32 cellular contexts compared by ENCODE assay signal in the genomic region with DNA sequence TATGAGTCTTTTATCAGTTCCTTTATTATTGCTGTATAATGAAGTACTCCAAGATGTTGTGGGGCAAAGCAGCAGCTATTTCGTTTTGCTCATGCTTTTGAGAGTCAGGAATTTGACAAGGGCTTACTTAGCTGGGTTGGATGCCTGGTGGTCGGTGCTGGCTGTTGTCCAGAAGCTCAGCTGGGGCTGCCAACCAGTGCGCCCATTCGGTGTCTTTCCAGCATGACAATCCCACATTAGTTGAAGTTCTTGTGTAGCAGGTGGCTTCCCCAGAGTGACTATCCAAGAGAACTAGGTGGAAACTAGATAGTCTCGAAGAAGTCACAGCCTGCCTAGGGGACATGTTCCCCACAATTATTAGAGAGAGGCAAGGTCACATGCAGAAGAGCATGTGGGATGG. TPM values are rescaled to one million over a fixed set of nuclear protein-coding genes. Genes with fewer than 3 reads are reported as not detected.
"Had no signal": no experiment of that assay in that cellular context is flagged by ENCODE, and none has a peak within 500 bp of the region (broad histone marks: within the 10 kb centered on the region; RNA-seq: fewer than 3 reads in every experiment).

No MANE protein-coding gene starts in this region.

- H3K36me3 ChIP-seq: ascending aorta, breast epithelium, cardiac muscle cell, esophagus squamous epithelium, gastroesophageal sphincter had no signal

- H3K9me3 Mint-ChIP-seq: activated CD4-positive, alpha-beta memory T cell treated with anti-CD3 and anti-CD28 coated beads for 36 hours; activated CD4-positive, alpha-beta T cell treated with anti-CD3 and anti-CD28 coated beads, Interleukin-2, amount 10 ng/mL, durations not matched to agents 24 days and 14 days; activated T-helper 1 cell treated with anti-CD3 and anti-CD28 coated beads, Interleukin-12 subunit alpha, Interleukin-12 subunit beta, Interleukin-2, Interleukin-4 antibody, amounts not matched to agents 30 ng/mL and 10 ng/mL and 1 ng/mL, durations not matched to agents 14 hours and 24 hours and 36 hours; activated T-helper 2 cell treated with anti-CD3 and anti-CD28 coated beads, Interferon-gamma antibody, Interleukin-2, Interleukin-4, amounts not matched to agents 10 μg/mL and 5 μg/mL and 100 μg/mL, durations not matched to agents 14 hours and 24 hours and 36 hours; central memory CD8-positive, alpha-beta T cell; dendritic cell treated with granulocyte-macrophage colony-stimulating factor and Interleukin-4, amounts not matched to agents 40 ng/mL and 50 ng/mL, for 4 days; endodermal cell had no signal

- H3K9me3 ChIP-seq: ascending aorta, breast epithelium, esophagus squamous epithelium, gastroesophageal sphincter had no signal

- H3K4me3 Mint-ChIP-seq: activated CD4-positive, alpha-beta memory T cell treated with anti-CD3 and anti-CD28 coated beads for 36 hours; activated CD4-positive, alpha-beta T cell treated with anti-CD3 and anti-CD28 coated beads for 36 hours; activated CD4-positive, alpha-beta T cell treated with anti-CD3 and anti-CD28 coated beads, Interleukin-2, amount 10 ng/mL, durations not matched to agents 24 days and 14 days; activated CD8-positive, alpha-beta memory T cell treated with anti-CD3 and anti-CD28 coated beads, Interleukin-2, amount 10 ng/mL, durations not matched to agents 7 days and 5 days; activated CD8-positive, alpha-beta T cell treated with anti-CD3 and anti-CD28 coated beads, Interleukin-2, amount 10 ng/mL, durations not matched to agents 7 days and 5 days; activated naive CD8-positive, alpha-beta T cell; activated T-helper 1 cell treated with anti-CD3 and anti-CD28 coated beads, Interleukin-12 subunit alpha, Interleukin-12 subunit beta, Interleukin-2, Interleukin-4 antibody, amounts not matched to agents 30 ng/mL and 10 ng/mL and 1 ng/mL, durations not matched to agents 14 hours and 24 hours and 36 hours; brain; central memory CD8-positive, alpha-beta T cell; dendritic cell treated with granulocyte-macrophage colony-stimulating factor and Interleukin-4, amounts not matched to agents 40 ng/mL and 50 ng/mL, for 4 days; endodermal cell had no signal

- H3K4me3 ChIP-seq: ascending aorta, breast epithelium, cardiac muscle cell, coronary artery, dorsolateral prefrontal cortex, esophagus squamous epithelium, gastroesophageal sphincter had no signal

- H3K36me3 Mint-ChIP-seq: activated CD4-positive, alpha-beta memory T cell treated with anti-CD3 and anti-CD28 coated beads for 36 hours; activated CD8-positive, alpha-beta memory T cell treated with anti-CD3 and anti-CD28 coated beads, Interleukin-2, amount 10 ng/mL, durations not matched to agents 7 days and 5 days; activated naive CD8-positive, alpha-beta T cell; brain had no signal

- ATAC-seq: activated CD4-positive, alpha-beta T cell treated with anti-CD3 and anti-CD28 coated beads for 36 hours; activated CD8-positive, alpha-beta memory T cell treated with anti-CD3 and anti-CD28 coated beads, Interleukin-2, amount 10 ng/mL, durations not matched to agents 7 days and 5 days; activated CD8-positive, alpha-beta T cell treated with anti-CD3 and anti-CD28 coated beads, Interleukin-2, amount 10 ng/mL, durations not matched to agents 7 days and 5 days; gastroesophageal sphincter had no signal

- H3K27ac ChIP-seq: ascending aorta, breast epithelium, cardiac muscle cell, coronary artery, dorsolateral prefrontal cortex, esophagus squamous epithelium, gastroesophageal sphincter had no signal

- DNase-seq: activated CD4-positive, alpha-beta memory T cell treated with anti-CD3 and anti-CD28 coated beads for 36 hours; activated CD4-positive, alpha-beta T cell treated with anti-CD3 and anti-CD28 coated beads for 36 hours; activated CD4-positive, alpha-beta T cell treated with anti-CD3 and anti-CD28 coated beads, Interleukin-2, amount 10 ng/mL, durations not matched to agents 24 days and 14 days; activated CD4-positive, CD25-positive, alpha-beta regulatory T cell; activated CD4-positive, CD25-positive, alpha-beta regulatory T cell treated with anti-CD3 and anti-CD28 coated beads, Interleukin-2, amount 50 U/mL, for 72 hours; activated CD8-positive, alpha-beta memory T cell treated with anti-CD3 and anti-CD28 coated beads, Interleukin-2, amount 10 ng/mL, durations not matched to agents 7 days and 5 days; activated CD8-positive, alpha-beta memory T cell treated with anti-CD3 and anti-CD28 coated beads, Interleukin-2, amount 50 U/mL, for 4 hours; activated CD8-positive, alpha-beta T cell treated with anti-CD3 and anti-CD28 coated beads, Interleukin-2, amount 10 ng/mL, durations not matched to agents 7 days and 5 days; activated gamma-delta T cell treated with Interleukin-2 at 50 U/mL for 16 hours; activated naive CD4-positive, alpha-beta T cell treated with anti-CD3 and anti-CD28 coated beads, Interleukin-2, amount 50 U/mL, for 16 hours; activated naive CD4-positive, alpha-beta T cell treated with Interleukin-2 at 50 U/mL for 16 hours; activated T-cell treated with anti-CD3 and anti-CD28 coated beads, Interleukin-2, amount 50 U/mL, for 1 hour; activated T-cell treated with anti-CD3 and anti-CD28 coated beads, Interleukin-2, amount 50 U/mL, for 48 hours; effector memory CD4-positive, alpha-beta T cell; endodermal cell; erythroblast; esophagus squamous epithelium; foreskin melanocyte; T-helper 2 cell had no signal

- H3K27ac Mint-ChIP-seq: activated CD4-positive, alpha-beta memory T cell treated with anti-CD3 and anti-CD28 coated beads for 36 hours; activated CD4-positive, alpha-beta T cell treated with anti-CD3 and anti-CD28 coated beads for 36 hours; activated CD4-positive, alpha-beta T cell treated with anti-CD3 and anti-CD28 coated beads, Interleukin-2, amount 10 ng/mL, durations not matched to agents 24 days and 14 days; activated CD8-positive, alpha-beta memory T cell treated with anti-CD3 and anti-CD28 coated beads, Interleukin-2, amount 10 ng/mL, durations not matched to agents 7 days and 5 days; activated CD8-positive, alpha-beta T cell treated with anti-CD3 and anti-CD28 coated beads, Interleukin-2, amount 10 ng/mL, durations not matched to agents 7 days and 5 days; activated naive CD8-positive, alpha-beta T cell; activated T-helper 1 cell treated with anti-CD3 and anti-CD28 coated beads, Interleukin-12 subunit alpha, Interleukin-12 subunit beta, Interleukin-2, Interleukin-4 antibody, amounts not matched to agents 30 ng/mL and 10 ng/mL and 1 ng/mL, durations not matched to agents 14 hours and 24 hours and 36 hours; activated T-helper 2 cell treated with anti-CD3 and anti-CD28 coated beads, Interferon-gamma antibody, Interleukin-2, Interleukin-4, amounts not matched to agents 10 μg/mL and 5 μg/mL and 100 μg/mL, durations not matched to agents 14 hours and 24 hours and 36 hours; brain; dendritic cell treated with granulocyte-macrophage colony-stimulating factor and Interleukin-4, amounts not matched to agents 40 ng/mL and 50 ng/mL, for 4 days; endodermal cell had no signal

- H3K4me1 ChIP-seq: breast epithelium had no signal

RNA-seq across cellular contexts. Expression of gene FLT4, which starts 3.4 kb away (rescaled TPM):
- polyA plus RNA-seq: fibroblast of lung had no signal
